In the genomic region with DNA sequence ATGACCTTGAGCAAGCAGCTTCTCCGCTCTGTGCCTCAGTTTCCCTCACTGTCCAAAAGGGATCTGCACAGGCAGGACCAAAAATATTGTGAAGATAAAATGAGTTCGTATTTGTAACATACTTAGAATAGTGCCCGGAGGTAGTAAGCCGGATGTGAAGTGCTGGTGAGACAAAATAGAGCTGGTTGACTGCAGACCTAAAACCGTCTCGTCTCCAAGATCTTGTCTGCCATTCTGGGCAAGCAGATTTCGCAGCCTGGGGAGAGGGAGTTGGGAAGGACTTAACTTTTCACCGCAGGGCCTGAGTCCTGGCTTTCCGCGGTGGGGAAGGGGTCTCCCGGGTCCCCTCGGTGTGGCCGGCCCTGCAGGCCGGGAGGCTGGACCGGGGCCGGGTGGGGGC, we compare ENCODE assay signal across 9 cellular contexts. TPM values are rescaled to one million over a fixed set of nuclear protein-coding genes. Genes with fewer than 3 reads are reported as not detected.
DNase-seq lines count a peak whose midpoint lies in the region; ATAC-seq, FAIRE-seq and TF ChIP-seq lines count a peak whose summit lies in the region.
"Had no signal": no experiment of that assay in that cellular context is flagged by ENCODE, and none has a peak within 500 bp of the region (broad histone marks: within the 10 kb centered on the region; RNA-seq: fewer than 3 reads in every experiment).

No MANE protein-coding gene starts in this region.

- H3K27ac Mint-ChIP-seq in CD4-positive, alpha-beta T cell = peak overlapping the region; percentile 74

- no peak overlapping the region for H2AFZ ChIP-seq in neuron (ENCODE audit: low read depth, low read length)

- no peak for TF ChIP-seq POLR2A in H54 (IDR thresholded peaks at IDR 0.05; ENCODE audit: low read depth, low read length)

- POLR2A ChIA-PET in CD4-positive, alpha-beta T cell (lab: Charles Lee) = interaction anchor here (0.5 to 3.2 kb wide), 7 partner anchors 13 to 126 kb away, joined by 3 to 32 read pairs (median 6); a partner anchor contains a TSS

- H3K4me3 ChIP-seq in HUES48 (ENCODE audit: low read depth, low read length) = peak overlapping the region; percentile 68
- H3K4me3 ChIP-seq in ectodermal cell (ENCODE audit: insufficient read depth, low read depth, low read length) = peak overlapping the region; percentile 34
- H3K4me3 ChIP-seq in neuron (ENCODE audit: low read length) = peak overlapping the region; percentile 61

- ATAC-seq in CD4-positive, alpha-beta T cell (ENCODE audit: poor library complexity) = no peak
- ATAC-seq in HG03442 (IDR thresholded peaks at IDR 0.05; ENCODE audit: unreplicated experiment) = no peak

- H3K27me3 Mint-ChIP-seq in CD4-positive, alpha-beta T cell = no peaks in the 10 kb centered on the region

- H3K36me3 Mint-ChIP-seq in CD4-positive, alpha-beta T cell (ENCODE audit: low read depth) = no peaks in the 10 kb centered on the region

- peaks cover 6% of the 10 kb centered on the region for H3K4me1 Mint-ChIP-seq in CD4-positive, alpha-beta T cell (ENCODE audit: low read depth)

- intact Hi-C loops in CD4-positive, alpha-beta T cell (cut with DNase I, micrococcal nuclease) = loop anchor here in 1 of 2 experiments (10.0 kb wide), 1 partner anchor 524 kb away; a partner anchor contains a TSS

- CTCF ChIA-PET in CD4-positive, alpha-beta T cell (lab: Charles Lee) = interaction anchor here (0.9 to 2.1 kb wide), 5 partner anchors 8 to 53 kb away, joined by 3 to 8 read pairs (median 3); no protein-coding TSS in a partner anchor

- DNase-seq in CD4-positive, alpha-beta T cell = no peak
- DNase-seq in AML-193 (lab: John Stamatoyannopoulos, UW) (no peak), H54 (ENCODE audit: insufficient read length, low spot score) (no peak), iPS-NIHi11 (ENCODE audit: low spot score) (no peak)

- FAIRE-seq in H54 (lab: Jason Lieb, UNC) = no peak
- FAIRE-seq: urothelium cell line had no signal

- no peak for TF ChIP-seq CTCF in CD4-positive, alpha-beta T cell (IDR thresholded peaks at IDR 0.05)

- no peaks in the 10 kb centered on the region for H3K27me3 ChIP-seq in CD4-positive, alpha-beta T cell (ENCODE audit: control insufficient read depth, insufficient read depth, low read length)
- H3K27me3 ChIP-seq in HUES48 (ENCODE audit: control insufficient read depth, insufficient read depth, low read length) = peaks cover 34% of the 10 kb centered on the region
- H3K27me3 ChIP-seq in ectodermal cell (ENCODE audit: control insufficient read depth, insufficient read depth, low read length, poor library complexity, severe bottlenecking) = peaks cover 56% of the 10 kb centered on the region
- H3K27me3 ChIP-seq in neuron (ENCODE audit: insufficient read depth, low read length) = no peaks in the 10 kb centered on the region

- peaks cover 13% of the 10 kb centered on the region for H3K4me1 ChIP-seq in HUES48 (ENCODE audit: control insufficient read depth, insufficient read depth, low read length)
- H3K4me1 ChIP-seq in ectodermal cell (ENCODE audit: control insufficient read depth, insufficient read depth, low read length) = peaks cover 6% of the 10 kb centered on the region
- H3K4me1 ChIP-seq in neuron (ENCODE audit: insufficient read depth, low read length) = peaks cover 39% of the 10 kb centered on the region

- WGBS in ectodermal cell, 2 experiments = 16 to 18% methylated on average over 16 of the region's 16 CpGs

- H3K36me3 ChIP-seq in HUES48 (ENCODE audit: control insufficient read depth, insufficient read depth, low read length) = no peaks in the 10 kb centered on the region
- no peaks in the 10 kb centered on the region for H3K36me3 ChIP-seq in ectodermal cell (ENCODE audit: control insufficient read depth, insufficient read depth, low read length)
- H3K36me3 ChIP-seq in neuron (ENCODE audit: insufficient read depth, low read length) = no peaks in the 10 kb centered on the region

- H3K9me3 Mint-ChIP-seq in CD4-positive, alpha-beta T cell = no peaks in the 10 kb centered on the region

- no peak overlapping the region for H3K27ac ChIP-seq in CD4-positive, alpha-beta T cell (ENCODE audit: low read depth, low read length)
- H3K27ac ChIP-seq in HUES48 (ENCODE audit: low read depth, low read length) = no peak overlapping the region
- H3K27ac ChIP-seq in ectodermal cell (ENCODE audit: insufficient read depth, low read depth, low read length, poor library complexity, severe bottlenecking) = no peak overlapping the region

- H3K4me3 Mint-ChIP-seq in CD4-positive, alpha-beta T cell = peak overlapping the region; percentile 86

- no peaks in the 10 kb centered on the region for H3K9me3 ChIP-seq in CD4-positive, alpha-beta T cell (ENCODE audit: control insufficient read depth, low read length)
- H3K9me3 ChIP-seq in HUES48 (ENCODE audit: control insufficient read depth, insufficient read depth, low read length) = no peaks in the 10 kb centered on the region
- no peaks in the 10 kb centered on the region for H3K9me3 ChIP-seq in ectodermal cell (ENCODE audit: control insufficient read depth, low read length)
- no peaks in the 10 kb centered on the region for H3K9me3 ChIP-seq in neuron (ENCODE audit: low read length)

- H3K9ac ChIP-seq in HUES48 (ENCODE audit: low read depth, low read length) = no peak overlapping the region

RNA-seq across cellular contexts. Expression of a gene that starts 8.2 kb away (rescaled TPM):
- 10 to 100 TPM; 39.8 to 42.1 TPM for total RNA-seq in CD4-positive, alpha-beta T cell
- 17.5 TPM for polyA plus RNA-seq in ectodermal cell (2013, experiment 1 of 4)
- polyA plus RNA-seq in ectodermal cell (2013, experiment 2 of 4) = 15.1 TPM
- 14.1 TPM for polyA plus RNA-seq in ectodermal cell (2013, experiment 3 of 4)
- 15.8 TPM for polyA plus RNA-seq in ectodermal cell (2013, experiment 4 of 4)

RNA-seq across cellular contexts. Expression of a gene that starts 17.2 kb away (rescaled TPM):
- 10 to 100 TPM; 68.5 to 74.3 TPM for total RNA-seq in CD4-positive, alpha-beta T cell
- 35.5 TPM for polyA plus RNA-seq in ectodermal cell (2013, experiment 1 of 4)
- polyA plus RNA-seq in ectodermal cell (2013, experiment 2 of 4) = 34.5 TPM
- polyA plus RNA-seq in ectodermal cell (2013, experiment 3 of 4) = 21.2 TPM
- 21.1 TPM for polyA plus RNA-seq in ectodermal cell (2013, experiment 4 of 4)

RNA-seq across cellular contexts. Expression of a gene that starts 35.5 kb away (rescaled TPM):
- total RNA-seq in CD4-positive, alpha-beta T cell = 10 to 100 TPM; 16.9 to 19.3 TPM
- 8.4 TPM for polyA plus RNA-seq in ectodermal cell (2013, experiment 1 of 4)
- 9.1 TPM for polyA plus RNA-seq in ectodermal cell (2013, experiment 2 of 4)
- 9.6 TPM for polyA plus RNA-seq in ectodermal cell (2013, experiment 3 of 4)
- polyA plus RNA-seq in ectodermal cell (2013, experiment 4 of 4) = 10.0 TPM
